ENCODE assay signal across 1 cellular context in the genomic region with DNA sequence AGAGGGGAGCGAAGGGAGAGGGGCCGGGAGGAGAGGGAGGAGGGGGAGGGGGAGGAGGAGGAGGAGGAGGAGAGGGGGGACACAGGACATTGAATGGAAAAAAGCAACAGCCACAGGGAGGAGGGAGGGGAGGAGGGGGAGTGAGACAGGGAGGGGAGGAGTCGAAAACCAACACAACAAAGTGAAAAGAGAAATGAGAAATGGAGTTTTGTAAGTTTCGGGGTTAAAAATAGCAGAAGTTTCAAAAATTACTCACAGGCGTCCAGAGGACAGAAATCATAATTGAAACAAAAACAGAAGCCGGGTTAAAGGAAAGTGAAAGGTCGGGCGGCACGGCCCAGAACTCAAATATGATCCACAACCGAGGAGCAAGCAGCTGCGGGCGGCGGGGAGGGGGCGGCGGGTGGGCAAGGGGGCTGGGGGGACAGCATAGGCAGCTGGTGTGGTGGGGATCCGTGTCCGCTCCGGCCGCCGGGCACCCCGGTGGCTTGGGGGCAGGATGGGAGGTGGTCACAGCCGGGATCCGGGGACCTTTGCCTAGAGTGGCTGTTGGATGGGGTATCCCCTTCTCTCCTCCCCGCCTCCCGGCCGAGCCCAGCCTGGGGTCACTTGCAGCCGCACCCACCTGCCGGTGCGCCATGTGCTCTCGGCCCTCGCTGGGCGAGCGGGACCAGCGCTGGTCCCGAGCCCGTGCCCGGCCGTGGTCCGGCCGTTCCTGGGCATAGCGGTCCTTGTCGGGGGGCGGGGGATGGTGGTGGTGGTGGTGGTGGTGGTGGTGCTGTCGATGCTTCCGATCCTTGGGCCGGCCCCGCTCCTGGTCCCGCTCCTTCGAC.
TF ChIP-seq lines count a peak whose summit lies in the region.

No MANE protein-coding gene starts in this region.

TF ChIP-seq in SK-N-SH, 30 proteins besides CTCF, POLR2A, EP300 and RAD21 (continued from another document):
- TF ChIP-seq, protein P1, sequence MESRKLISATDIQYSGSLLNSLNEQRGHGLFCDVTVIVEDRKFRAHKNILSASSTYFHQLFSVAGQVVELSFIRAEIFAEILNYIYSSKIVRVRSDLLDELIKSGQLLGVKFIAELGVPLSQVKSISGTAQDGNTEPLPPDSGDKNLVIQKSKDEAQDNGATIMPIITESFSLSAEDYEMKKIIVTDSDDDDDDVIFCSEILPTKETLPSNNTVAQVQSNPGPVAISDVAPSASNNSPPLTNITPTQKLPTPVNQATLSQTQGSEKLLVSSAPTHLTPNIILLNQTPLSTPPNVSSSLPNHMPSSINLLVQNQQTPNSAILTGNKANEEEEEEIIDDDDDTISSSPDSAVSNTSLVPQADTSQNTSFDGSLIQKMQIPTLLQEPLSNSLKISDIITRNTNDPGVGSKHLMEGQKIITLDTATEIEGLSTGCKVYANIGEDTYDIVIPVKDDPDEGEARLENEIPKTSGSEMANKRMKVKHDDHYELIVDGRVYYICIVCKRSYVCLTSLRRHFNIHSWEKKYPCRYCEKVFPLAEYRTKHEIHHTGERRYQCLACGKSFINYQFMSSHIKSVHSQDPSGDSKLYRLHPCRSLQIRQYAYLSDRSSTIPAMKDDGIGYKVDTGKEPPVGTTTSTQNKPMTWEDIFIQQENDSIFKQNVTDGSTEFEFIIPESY (IDR thresholded peaks at IDR 0.05; ENCODE audit: borderline replicate concordance, low read depth) = no peak
- TF ChIP-seq FOXM1 (IDR thresholded peaks at IDR 0.05; ENCODE audit: low read depth) = no peak
- TF ChIP-seq, protein P2, sequence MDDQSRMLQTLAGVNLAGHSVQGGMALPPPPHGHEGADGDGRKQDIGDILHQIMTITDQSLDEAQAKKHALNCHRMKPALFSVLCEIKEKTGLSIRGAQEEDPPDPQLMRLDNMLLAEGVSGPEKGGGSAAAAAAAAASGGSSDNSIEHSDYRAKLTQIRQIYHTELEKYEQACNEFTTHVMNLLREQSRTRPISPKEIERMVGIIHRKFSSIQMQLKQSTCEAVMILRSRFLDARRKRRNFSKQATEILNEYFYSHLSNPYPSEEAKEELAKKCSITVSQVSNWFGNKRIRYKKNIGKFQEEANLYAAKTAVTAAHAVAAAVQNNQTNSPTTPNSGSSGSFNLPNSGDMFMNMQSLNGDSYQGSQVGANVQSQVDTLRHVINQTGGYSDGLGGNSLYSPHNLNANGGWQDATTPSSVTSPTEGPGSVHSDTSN (IDR thresholded peaks at IDR 0.05) = no peak
